18 cellular contexts compared by ENCODE assay signal in the genomic region with DNA sequence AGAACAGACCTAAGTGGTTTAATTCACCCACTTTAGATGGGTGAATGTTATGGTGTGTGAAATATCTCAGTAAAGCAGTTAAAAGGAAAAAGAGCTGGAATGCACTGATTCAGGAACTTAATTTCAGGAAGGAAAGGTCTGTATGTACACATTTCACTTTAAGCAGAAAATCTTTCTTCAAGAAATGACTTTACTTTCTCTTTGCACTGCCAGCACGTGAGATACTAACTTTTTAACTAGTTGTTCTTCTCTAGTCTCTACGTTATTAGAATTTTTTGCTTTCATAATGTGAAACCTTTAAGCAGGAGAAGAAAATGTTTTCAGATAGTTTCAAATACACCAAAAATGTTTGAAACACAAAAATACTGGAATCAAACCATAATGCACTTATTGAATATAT. TPM values are rescaled to one million over a fixed set of nuclear protein-coding genes. Genes with fewer than 3 reads are reported as not detected.
DNase-seq lines count a peak whose midpoint lies in the region; ATAC-seq, FAIRE-seq and TF ChIP-seq lines count a peak whose summit lies in the region.
"Had no signal": no experiment of that assay in that cellular context is flagged by ENCODE, and none has a peak within 500 bp of the region (broad histone marks: within the 10 kb centered on the region; RNA-seq: fewer than 3 reads in every experiment).

No MANE protein-coding gene starts in this region.

- POLR2A ChIA-PET in activated CD8-positive, alpha-beta T cell treated with anti-CD3 and anti-CD28 coated beads, Interleukin-2, amount 10 ng/mL, durations not matched to agents 7 days and 5 days (lab: Charles Lee), result no interaction called here
- POLR2A ChIA-PET in activated CD8-positive, alpha-beta T cell treated with anti-CD3 and anti-CD28 coated beads for 36 hours (lab: Charles Lee), result no interaction called here

- no peak for TF ChIP-seq CTCF in activated CD8-positive, alpha-beta T cell treated with anti-CD3 and anti-CD28 coated beads for 36 hours (IDR thresholded peaks at IDR 0.05)
- no peak for TF ChIP-seq CTCF in bronchial epithelial cell (IDR thresholded peaks at IDR 0.05; ENCODE audit: insufficient read depth, low read length, severe bottlenecking)
- no peak for TF ChIP-seq CTCF in pancreas (IDR thresholded peaks at IDR 0.05)
- no peak for TF ChIP-seq CTCF in gastrocnemius medialis (IDR thresholded peaks at IDR 0.05 in 4 of 5, conservative IDR thresholded peaks at IDR 0.05 in 1 of 5)

- H3K36me3 Mint-ChIP-seq in activated CD8-positive, alpha-beta T cell treated with anti-CD3 and anti-CD28 coated beads, Interleukin-2, amount 10 ng/mL, durations not matched to agents 7 days and 5 days (ENCODE audit: low read depth), result no peaks in the 10 kb centered on the region
- H3K36me3 Mint-ChIP-seq in activated CD8-positive, alpha-beta T cell treated with anti-CD3 and anti-CD28 coated beads for 36 hours (ENCODE audit: low read depth), result no peaks in the 10 kb centered on the region
- H3K36me3 Mint-ChIP-seq: naive B cell had no signal

- H3K27me3 Mint-ChIP-seq in activated CD8-positive, alpha-beta T cell treated with anti-CD3 and anti-CD28 coated beads, Interleukin-2, amount 10 ng/mL, durations not matched to agents 7 days and 5 days (ENCODE audit: low read depth), result peaks cover 2% of the 10 kb centered on the region
- no peaks in the 10 kb centered on the region for H3K27me3 Mint-ChIP-seq in activated CD8-positive, alpha-beta T cell treated with anti-CD3 and anti-CD28 coated beads for 36 hours

- intact Hi-C loops in activated CD8-positive, alpha-beta T cell treated with anti-CD3 and anti-CD28 coated beads for 36 hours (cut with micrococcal nuclease), result no loop called here
- intact Hi-C loops in pancreas (cut with DNase I), result no loop called here
- intact Hi-C loops in gastrocnemius medialis (cut with DNase I; ENCODE audit: low total_unique reads), result no loop called here

- H3K9me3 Mint-ChIP-seq in activated CD8-positive, alpha-beta T cell treated with anti-CD3 and anti-CD28 coated beads, Interleukin-2, amount 10 ng/mL, durations not matched to agents 7 days and 5 days (ENCODE audit: insufficient read depth), result no peaks in the 10 kb centered on the region
- no peaks in the 10 kb centered on the region for H3K9me3 Mint-ChIP-seq in activated CD8-positive, alpha-beta T cell treated with anti-CD3 and anti-CD28 coated beads for 36 hours

- no peaks in the 10 kb centered on the region for H3K27me3 ChIP-seq in bronchial epithelial cell (ENCODE audit: control insufficient read depth, insufficient read depth, low read length)
- no peaks in the 10 kb centered on the region for H3K27me3 ChIP-seq in pancreas
- no peaks in the 10 kb centered on the region for H3K27me3 ChIP-seq in gastrocnemius medialis
- H3K27me3 ChIP-seq: upper lobe of right lung had no signal

- no peaks in the 10 kb centered on the region for H3K9me3 ChIP-seq in pancreas
- no peaks in the 10 kb centered on the region for H3K9me3 ChIP-seq in gastrocnemius medialis
- H3K9me3 ChIP-seq: spleen, upper lobe of right lung had no signal

- no peak for ATAC-seq in activated CD8-positive, alpha-beta T cell treated with anti-CD3 and anti-CD28 coated beads, Interleukin-2, amount 10 ng/mL, durations not matched to agents 7 days and 5 days
- ATAC-seq in activated CD8-positive, alpha-beta T cell treated with anti-CD3 and anti-CD28 coated beads for 36 hours, result no peak
- ATAC-seq in HG03442 (IDR thresholded peaks at IDR 0.05; ENCODE audit: unreplicated experiment) (peak; percentile 49), pancreas (no peak), gastrocnemius medialis (no peak), GM19023 (IDR thresholded peaks at IDR 0.05; ENCODE audit: unreplicated experiment) (no peak)
- ATAC-seq: upper lobe of right lung had no signal

- in situ Hi-C loops in gastrocnemius medialis (cut with MboI; ENCODE audit: low sequenced_read_pairs in 4 of 4), result no loop called here

- no peak for DNase-seq in activated CD8-positive, alpha-beta T cell treated with anti-CD3 and anti-CD28 coated beads, Interleukin-2, amount 10 ng/mL, durations not matched to agents 7 days and 5 days
- no peak for DNase-seq in activated CD8-positive, alpha-beta T cell treated with anti-CD3 and anti-CD28 coated beads for 36 hours
- DNase-seq in bronchial epithelial cell (ENCODE audit: low read depth) (peak; percentile 2), pancreas (no peak), gastrocnemius medialis (no peak), NCI-H146 treated with DMSO at 0.1 percent for 48 hours (lab: John Stamatoyannopoulos, UW; ENCODE audit: unreplicated experiment) (no peak)
- DNase-seq: activated CD4-positive, alpha-beta T cell treated with anti-CD3 and anti-CD28 coated beads for 48 hours; activated naive CD4-positive, alpha-beta T cell treated with Interleukin-2 at 50 U/mL for 16 hours; DMS53; islet precursor cell; naive B cell; NCI-H2107; NK-92 treated with Interleukin-12 subunit alpha and Interleukin-12 subunit beta, amount 100 ng/mL, for 24 hours; spleen; upper lobe of right lung had no signal

- H3K27ac ChIP-seq in pancreas (no peak overlapping the region), gastrocnemius medialis (no peak overlapping the region)
- H3K27ac ChIP-seq: coronary artery, spleen, upper lobe of right lung had no signal

- no peak overlapping the region for H3K27ac Mint-ChIP-seq in activated CD8-positive, alpha-beta T cell treated with anti-CD3 and anti-CD28 coated beads, Interleukin-2, amount 10 ng/mL, durations not matched to agents 7 days and 5 days
- H3K27ac Mint-ChIP-seq in activated CD8-positive, alpha-beta T cell treated with anti-CD3 and anti-CD28 coated beads for 36 hours, result no peak overlapping the region
- H3K27ac Mint-ChIP-seq: naive B cell had no signal

- no peak for FAIRE-seq in bronchial epithelial cell (lab: Jason Lieb, UNC)
- FAIRE-seq in pancreas (lab: Jason Lieb, UNC), result peak; percentile 37

- CTCF ChIA-PET in activated CD8-positive, alpha-beta T cell treated with anti-CD3 and anti-CD28 coated beads, Interleukin-2, amount 10 ng/mL, durations not matched to agents 7 days and 5 days (lab: Charles Lee), result no interaction called here
- CTCF ChIA-PET in activated CD8-positive, alpha-beta T cell treated with anti-CD3 and anti-CD28 coated beads for 36 hours (lab: Charles Lee), result no interaction called here

- H3K4me3 ChIP-seq in bronchial epithelial cell (ENCODE audit: low read depth, low read length) (no peak overlapping the region), pancreas (no peak overlapping the region), gastrocnemius medialis (no peak overlapping the region)
- H3K4me3 ChIP-seq: coronary artery, upper lobe of right lung had no signal

- no peaks in the 10 kb centered on the region for H3K36me3 ChIP-seq in bronchial epithelial cell (ENCODE audit: control insufficient read depth, insufficient read depth, low read length)
- no peaks in the 10 kb centered on the region for H3K36me3 ChIP-seq in pancreas
- H3K36me3 ChIP-seq in gastrocnemius medialis, result no peaks in the 10 kb centered on the region
- H3K36me3 ChIP-seq: spleen, upper lobe of right lung had no signal

- H3K4me1 ChIP-seq in pancreas (no peaks in the 10 kb centered on the region), gastrocnemius medialis (no peaks in the 10 kb centered on the region)
- H3K4me1 ChIP-seq: upper lobe of right lung had no signal

- H3K4me1 Mint-ChIP-seq in activated CD8-positive, alpha-beta T cell treated with anti-CD3 and anti-CD28 coated beads, Interleukin-2, amount 10 ng/mL, durations not matched to agents 7 days and 5 days (ENCODE audit: low read depth), result no peaks in the 10 kb centered on the region
- peaks cover 6% of the 10 kb centered on the region for H3K4me1 Mint-ChIP-seq in activated CD8-positive, alpha-beta T cell treated with anti-CD3 and anti-CD28 coated beads for 36 hours (ENCODE audit: low read depth)
- H3K4me1 Mint-ChIP-seq: naive B cell had no signal

- 19 to 26% methylated on average over 2 of the region's 2 CpGs for WGBS in pancreas, 2 donors

- TF ChIP-seq POLR2A in gastrocnemius medialis (IDR thresholded peaks at IDR 0.05), result no peak

- peak overlapping the region; percentile 48 for H3K4me3 Mint-ChIP-seq in activated CD8-positive, alpha-beta T cell treated with anti-CD3 and anti-CD28 coated beads, Interleukin-2, amount 10 ng/mL, durations not matched to agents 7 days and 5 days
- H3K4me3 Mint-ChIP-seq in activated CD8-positive, alpha-beta T cell treated with anti-CD3 and anti-CD28 coated beads for 36 hours, result no peak overlapping the region

RNA-seq across cellular contexts. Expression of gene C4orf46, which starts 18.8 kb away (rescaled TPM):
- 10 to 100 TPM; 16.0 to 17.7 TPM for total RNA-seq in activated CD8-positive, alpha-beta T cell treated with anti-CD3 and anti-CD28 coated beads, Interleukin-2, amount 10 ng/mL, durations not matched to agents 7 days and 5 days
- 10 to 100 TPM; 17.7 to 19.0 TPM for total RNA-seq in activated CD8-positive, alpha-beta T cell treated with anti-CD3 and anti-CD28 coated beads for 36 hours
- total RNA-seq in bronchial epithelial cell, result 2.3 and 3.4 TPM in 2 replicates
- total RNA-seq in pancreas, result 1 to 10 TPM; 1.0 to 2.7 (median 1.4) TPM
- 1 to 10 TPM; 1.3 to 2.5 TPM for polyA plus RNA-seq in pancreas
- total RNA-seq in gastrocnemius medialis, result 1 to 10 TPM in 3 of 4 donors, under 1 TPM in 1; 0.51 to 2.1 (median 1.4) TPM

RNA-seq across cellular contexts. Expression of gene ETFDH, which starts 19.2 kb away (rescaled TPM):
- 10 to 100 TPM; 19.5 to 21.2 TPM for total RNA-seq in activated CD8-positive, alpha-beta T cell treated with anti-CD3 and anti-CD28 coated beads, Interleukin-2, amount 10 ng/mL, durations not matched to agents 7 days and 5 days
- 10 to 100 TPM; 28.8 to 31.6 TPM for total RNA-seq in activated CD8-positive, alpha-beta T cell treated with anti-CD3 and anti-CD28 coated beads for 36 hours
- 21.9 and 35.5 TPM in 2 replicates for total RNA-seq in bronchial epithelial cell
- 10 to 100 TPM; 11.6 to 21.1 (median 13.5) TPM for total RNA-seq in pancreas
- polyA plus RNA-seq in pancreas, result 10 to 100 TPM; 14.7 to 33.3 TPM
- total RNA-seq in gastrocnemius medialis, result 10 to 100 TPM; 53.1 to 83.1 (median 62.0) TPM
